Comparison of ENCODE assay signal across 9 cellular contexts in the genomic region with DNA sequence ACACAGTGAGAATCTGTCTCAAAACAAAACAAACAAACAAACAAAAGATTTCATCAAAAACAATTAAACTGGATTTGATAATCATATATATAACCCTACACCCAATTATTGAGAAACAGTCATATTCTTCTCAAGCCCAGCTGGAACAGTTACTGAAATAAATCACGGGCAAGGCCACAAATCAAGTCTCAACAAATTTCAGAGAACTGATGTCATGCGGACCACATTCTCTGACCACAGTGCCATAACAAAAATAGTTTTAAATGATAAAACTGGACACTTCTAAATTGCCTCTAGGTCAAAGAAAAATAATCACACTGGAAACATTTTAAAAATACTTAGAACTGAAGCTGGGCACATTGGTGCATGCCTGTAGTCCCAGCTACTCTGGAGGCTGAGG. TPM values are rescaled to one million over a fixed set of nuclear protein-coding genes. Genes with fewer than 3 reads are reported as not detected.
"Had no signal": no experiment of that assay in that cellular context is flagged by ENCODE, and none has a peak within 500 bp of the region (broad histone marks: within the 10 kb centered on the region; RNA-seq: fewer than 3 reads in every experiment).

No MANE protein-coding gene starts in this region.

- H3K4me3 ChIP-seq: GM23338, K562 had no signal

- FAIRE-seq: H1, H54, HTR-8/SVneo, K562 had no signal

- H3K4me1 Mint-ChIP-seq: GM23338, H9 had no signal

- ATAC-seq: GM23338, K562 had no signal

- DNase-seq: H9, HCEC 1CT, IMR-90 had no signal

- H3K4me3 Mint-ChIP-seq: GM23338, H9 had no signal

- H3K4me2 ChIP-seq: GM23338 had no signal

- H3K27ac Mint-ChIP-seq: GM23338, H9 had no signal

- H2AFZ ChIP-seq: GM23338 had no signal

RNA-seq across cellular contexts. Expression of a gene that starts 15.9 kb away (rescaled TPM):
- total RNA-seq: HT-29, IMR-90 had no signal
- polyA plus RNA-seq: IMR-90 had no signal

RNA-seq across cellular contexts. Expression of a gene that starts 39.9 kb away (rescaled TPM):
- polyA plus RNA-seq: K562 had no signal
